In genomic region chr2:21892140-21892539, GRCh38 we compare ENCODE assay signal across 26 cellular contexts.
DNase-seq lines count a peak whose midpoint lies in the region; ATAC-seq and TF ChIP-seq lines count a peak whose summit lies in the region.
"Had no signal": no experiment of that assay in that cellular context is flagged by ENCODE, and none has a peak within 500 bp of the region (broad histone marks: within the 10 kb centered on the region; RNA-seq: fewer than 3 reads in every experiment).

No MANE protein-coding gene starts in this region.

- no peak overlapping the region; the same call in 2 of the 3 replicates for H2BK15ac ChIP-seq in IMR-90 (ENCODE audit: low read depth, low read length)

- H3K27ac ChIP-seq in left ventricle myocardium inferior (replicated peaks): no peak overlapping the region
- peak overlapping the region; percentile 36; the same call in 1 of the 2 replicates for H3K27ac ChIP-seq in IMR-90 (ENCODE audit: insufficient read depth, low read length)
- no peak overlapping the region for H3K27ac ChIP-seq in coronary artery
- no peak overlapping the region for H3K27ac ChIP-seq in neural progenitor cell
- H3K27ac ChIP-seq: BLaER1 had no signal

- H3K36me3 ChIP-seq in left ventricle myocardium inferior: no peaks in the 10 kb centered on the region
- H3K36me3 ChIP-seq in IMR-90 (ENCODE audit: control insufficient read depth, insufficient read depth, low read length): no peaks in the 10 kb centered on the region
- no peaks in the 10 kb centered on the region for H3K36me3 ChIP-seq in neural progenitor cell
- H3K36me3 ChIP-seq: BE2C, BLaER1 had no signal

- H2AK5ac ChIP-seq in IMR-90 (ENCODE audit: low read depth, low read length): no peak overlapping the region

- H3K36me3 Mint-ChIP-seq in neural progenitor cell: no peaks in the 10 kb centered on the region
- no peaks in the 10 kb centered on the region for H3K36me3 Mint-ChIP-seq in activated CD8-positive, alpha-beta memory T cell treated with anti-CD3 and anti-CD28 coated beads, Interleukin-2, amount 10 ng/mL, durations not matched to agents 7 days and 5 days
- H3K36me3 Mint-ChIP-seq: CD14-positive monocyte; CD4-positive, alpha-beta memory T cell; CD4-positive, CD25-positive, alpha-beta regulatory T cell had no signal

- H4K20me1 ChIP-seq in IMR-90 (ENCODE audit: insufficient read depth, low read length): no peaks in the 10 kb centered on the region
- no peaks in the 10 kb centered on the region for H4K20me1 ChIP-seq in neural progenitor cell (ENCODE audit: low read depth)
- H4K20me1 ChIP-seq: BLaER1 had no signal

- no peak overlapping the region for H4K8ac ChIP-seq in IMR-90 (ENCODE audit: low read depth in 2 of 2, low read length in 2 of 2)

- TF ChIP-seq RAD21 in IMR-90 (IDR thresholded peaks at IDR 0.05; ENCODE audit: low read length): no peak

- no peak overlapping the region for H3K23ac ChIP-seq in IMR-90 (ENCODE audit: low read depth, low read length)

- dilution Hi-C loops in IMR-90 (cut with HindIII; ENCODE audit: low sequenced_read_pairs, unreplicated experiment): no loop called here

- DNase-seq in Right ventricle myocardium superior: peak; percentile 22
- no peak for DNase-seq in left ventricle myocardium inferior
- DNase-seq in IMR-90: no peak
- no peak for DNase-seq in coronary artery (ENCODE audit: low spot score)
- no peak for DNase-seq in neural progenitor cell (ENCODE audit: low spot score)
- no peak for DNase-seq in NCI-H2227 (lab: John Stamatoyannopoulos, UW; ENCODE audit: unreplicated experiment)
- no peak for DNase-seq in activated CD8-positive, alpha-beta memory T cell treated with anti-CD3 and anti-CD28 coated beads, Interleukin-2, amount 10 ng/mL, durations not matched to agents 7 days and 5 days
- DNase-seq in GM20000 (ENCODE audit: low spot score): no peak
- DNase-seq: 8988T; ACHN; BE2C; C1 segment of cervical spinal cord; CD4-positive, alpha-beta memory T cell; CD4-positive, CD25-positive, alpha-beta regulatory T cell; CD8-positive, alpha-beta memory T cell; COR-L47; DMS 273 treated with DMSO at 0.1 percent for 48 hours; DMS153; DMS53; DMS79; DND-41; EL; GDM1 had no signal

- H3K79me2 ChIP-seq in neural progenitor cell (ENCODE audit: low read depth): no peaks in the 10 kb centered on the region

- no peak overlapping the region for H2BK5ac ChIP-seq in IMR-90 (ENCODE audit: low read depth, low read length, poor library complexity, severe bottlenecking)

- in situ Hi-C loops in IMR-90 (cut with MboI; ENCODE audit: low sequenced_read_pairs): no loop called here

- no peak for ATAC-seq in Right ventricle myocardium superior (ENCODE audit: poor library complexity)
- no peak for ATAC-seq in IMR-90 (ENCODE audit: low read depth)
- no peak for ATAC-seq in activated CD8-positive, alpha-beta memory T cell treated with anti-CD3 and anti-CD28 coated beads, Interleukin-2, amount 10 ng/mL, durations not matched to agents 7 days and 5 days
- ATAC-seq: GM12878 had no signal

- POLR2A ChIA-PET in IMR-90 (lab: Charles Lee; ENCODE audit: unreplicated experiment): no interaction called here

- no peak overlapping the region; the same call in 1 of the 2 replicates for H3K14ac ChIP-seq in IMR-90 (replicated peaks; ENCODE audit: low read depth, low read length)

- no peak overlapping the region; the same call in 1 of the 2 replicates for H4K5ac ChIP-seq in IMR-90 (ENCODE audit: low read depth, low read length)

- peak overlapping the region; percentile 42 for H3K27ac Mint-ChIP-seq in neural progenitor cell
- no peak overlapping the region for H3K27ac Mint-ChIP-seq in activated CD8-positive, alpha-beta memory T cell treated with anti-CD3 and anti-CD28 coated beads, Interleukin-2, amount 10 ng/mL, durations not matched to agents 7 days and 5 days
- H3K27ac Mint-ChIP-seq: CD14-positive monocyte; CD4-positive, CD25-positive, alpha-beta regulatory T cell; CD8-positive, alpha-beta memory T cell had no signal

- no peaks in the 10 kb centered on the region for H3K9me1 ChIP-seq in IMR-90 (ENCODE audit: insufficient read depth, low read length)

- H3K4me2 ChIP-seq in IMR-90 (ENCODE audit: low read depth, low read length) (no peak overlapping the region; the same call in 1 of the 2 replicates), neural progenitor cell (no peak overlapping the region)

- H3K4me1 Mint-ChIP-seq in neural progenitor cell: peaks cover 6% of the 10 kb centered on the region
- no peaks in the 10 kb centered on the region for H3K4me1 Mint-ChIP-seq in activated CD8-positive, alpha-beta memory T cell treated with anti-CD3 and anti-CD28 coated beads, Interleukin-2, amount 10 ng/mL, durations not matched to agents 7 days and 5 days
- H3K4me1 Mint-ChIP-seq: CD14-positive monocyte; CD4-positive, alpha-beta memory T cell; CD4-positive, CD25-positive, alpha-beta regulatory T cell; CD8-positive, alpha-beta memory T cell had no signal

- H3K9me3 Mint-ChIP-seq in neural progenitor cell: no peaks in the 10 kb centered on the region
- H3K9me3 Mint-ChIP-seq in activated CD8-positive, alpha-beta memory T cell treated with anti-CD3 and anti-CD28 coated beads, Interleukin-2, amount 10 ng/mL, durations not matched to agents 7 days and 5 days (ENCODE audit: low read depth): peaks cover 6% of the 10 kb centered on the region

- no peak overlapping the region; the same call in 1 of the 2 replicates for H2BK120ac ChIP-seq in IMR-90 (ENCODE audit: low read depth, low read length)

- no peak overlapping the region for H3K56ac ChIP-seq in IMR-90 (ENCODE audit: extremely low read depth, insufficient read depth, low read length)

- no peak overlapping the region; the same call in 1 of the 2 replicates for H2BK20ac ChIP-seq in IMR-90 (ENCODE audit: low read depth, low read length)

- no peaks in the 10 kb centered on the region for H3F3A ChIP-seq in neural progenitor cell (ENCODE audit: low read depth)

- TF ChIP-seq CTCF in left ventricle myocardium inferior (IDR thresholded peaks at IDR 0.05; ENCODE audit: borderline replicate concordance) (no peak), IMR-90 (conservative IDR thresholded peaks at IDR 0.05; ENCODE audit: low read depth, low read length) (no peak), coronary artery (IDR thresholded peaks at IDR 0.05) (no peak), neural progenitor cell (IDR thresholded peaks at IDR 0.05) (no peak), GM20000 (IDR thresholded peaks at IDR 0.05; ENCODE audit: extremely low read depth, missing control alignments) (no peak)

- H3K4me3 ChIP-seq in left ventricle myocardium inferior (no peak overlapping the region), IMR-90 (ENCODE audit: insufficient read depth, low read depth, low read length) (no peak overlapping the region), coronary artery (peak overlapping the region; percentile 35), neural progenitor cell (no peak overlapping the region)
- H3K4me3 ChIP-seq: BLaER1, GM12878 had no signal

- H2AFZ ChIP-seq in IMR-90 (replicated peaks; ENCODE audit: low read length, poor library complexity) (no peak overlapping the region), neural progenitor cell (replicated peaks) (no peak overlapping the region)

- H4K91ac ChIP-seq in IMR-90 (ENCODE audit: insufficient read depth, low read depth, low read length): no peak overlapping the region

- no CpG with 5 or more reads among the region's 8 CpGs for WGBS in IMR-90 (ENCODE audit: extremely low coverage in 2 of 2, insufficient read length in 1 of 2), 2 experiments

- CTCF ChIA-PET in IMR-90 (lab: Yijun Ruan, JAX): no interaction called here
- CTCF ChIA-PET in activated CD8-positive, alpha-beta memory T cell treated with anti-CD3 and anti-CD28 coated beads, Interleukin-2, amount 10 ng/mL, durations not matched to agents 7 days and 5 days (lab: Charles Lee): no interaction called here

- H3K4ac ChIP-seq in IMR-90 (ENCODE audit: low read depth, low read length): no peak overlapping the region; the same call in 1 of the 2 replicates

- H3K79me1 ChIP-seq in IMR-90 (ENCODE audit: low read depth in 1 of 2, low read length in 2 of 2): no peaks in the 10 kb centered on the region

- H3K9me3 ChIP-seq in left ventricle myocardium inferior (replicated peaks) (no peaks in the 10 kb centered on the region), IMR-90 (ENCODE audit: control insufficient read depth, insufficient read depth, low read length) (no peaks in the 10 kb centered on the region), neural progenitor cell (ENCODE audit: low read depth) (no peaks in the 10 kb centered on the region)
- H3K9me3 ChIP-seq: BE2C, BLaER1 had no signal

- H3K27me3 ChIP-seq in left ventricle myocardium inferior (ENCODE audit: low read depth): no peaks in the 10 kb centered on the region
- H3K27me3 ChIP-seq in IMR-90 (ENCODE audit: control insufficient read depth, insufficient read depth, low read length): no peaks in the 10 kb centered on the region
- H3K27me3 ChIP-seq in neural progenitor cell: no peaks in the 10 kb centered on the region
- H3K27me3 ChIP-seq: BE2C, BLaER1 had no signal

- H3K4me3 Mint-ChIP-seq in neural progenitor cell: no peak overlapping the region
- no peak overlapping the region for H3K4me3 Mint-ChIP-seq in activated CD8-positive, alpha-beta memory T cell treated with anti-CD3 and anti-CD28 coated beads, Interleukin-2, amount 10 ng/mL, durations not matched to agents 7 days and 5 days
- H3K4me3 Mint-ChIP-seq: CD14-positive monocyte; CD4-positive, alpha-beta memory T cell; CD4-positive, CD25-positive, alpha-beta regulatory T cell; CD8-positive, alpha-beta memory T cell had no signal

- peak overlapping the region; percentile 11; the same call in 1 of the 2 replicates for H3K18ac ChIP-seq in IMR-90 (ENCODE audit: low read depth, low read length)

- no peak overlapping the region for H2AK9ac ChIP-seq in IMR-90 (replicated peaks; ENCODE audit: low read depth, low read length, poor library complexity)

- H3K27me3 Mint-ChIP-seq in neural progenitor cell (ENCODE audit: insufficient read depth, low read depth): no peaks in the 10 kb centered on the region
- H3K27me3 Mint-ChIP-seq in activated CD8-positive, alpha-beta memory T cell treated with anti-CD3 and anti-CD28 coated beads, Interleukin-2, amount 10 ng/mL, durations not matched to agents 7 days and 5 days: no peaks in the 10 kb centered on the region
- H3K27me3 Mint-ChIP-seq: CD4-positive, alpha-beta memory T cell; CD4-positive, CD25-positive, alpha-beta regulatory T cell; CD8-positive, alpha-beta memory T cell had no signal

- H3K4me1 ChIP-seq in left ventricle myocardium inferior: peaks cover 11% of the 10 kb centered on the region
- peaks cover 3% of the 10 kb centered on the region; the same call in 1 of the 2 replicates for H3K4me1 ChIP-seq in IMR-90 (ENCODE audit: control insufficient read depth, insufficient read depth, low read length)
- no peaks in the 10 kb centered on the region for H3K4me1 ChIP-seq in neural progenitor cell
- H3K4me1 ChIP-seq: BE2C had no signal

- intact Hi-C loops in Right ventricle myocardium superior (cut with DNase I) (no loop called here), left ventricle myocardium inferior (cut with micrococcal nuclease) (no loop called here), IMR-90 (cut with micrococcal nuclease) (no loop called here)

- BruUV-seq in IMR-90 (replicated peaks; lab: Mats Ljungman, UMichigan): no TSS peak

- H3K9ac ChIP-seq in IMR-90 (ENCODE audit: low read depth, low read length) (no peak overlapping the region), neural progenitor cell (no peak overlapping the region)
- H3K9ac ChIP-seq: BLaER1 had no signal

- no peak for TF ChIP-seq POLR2A in IMR-90 (IDR thresholded peaks at IDR 0.05; ENCODE audit: low read depth, low read length)
